In the genomic region with DNA sequence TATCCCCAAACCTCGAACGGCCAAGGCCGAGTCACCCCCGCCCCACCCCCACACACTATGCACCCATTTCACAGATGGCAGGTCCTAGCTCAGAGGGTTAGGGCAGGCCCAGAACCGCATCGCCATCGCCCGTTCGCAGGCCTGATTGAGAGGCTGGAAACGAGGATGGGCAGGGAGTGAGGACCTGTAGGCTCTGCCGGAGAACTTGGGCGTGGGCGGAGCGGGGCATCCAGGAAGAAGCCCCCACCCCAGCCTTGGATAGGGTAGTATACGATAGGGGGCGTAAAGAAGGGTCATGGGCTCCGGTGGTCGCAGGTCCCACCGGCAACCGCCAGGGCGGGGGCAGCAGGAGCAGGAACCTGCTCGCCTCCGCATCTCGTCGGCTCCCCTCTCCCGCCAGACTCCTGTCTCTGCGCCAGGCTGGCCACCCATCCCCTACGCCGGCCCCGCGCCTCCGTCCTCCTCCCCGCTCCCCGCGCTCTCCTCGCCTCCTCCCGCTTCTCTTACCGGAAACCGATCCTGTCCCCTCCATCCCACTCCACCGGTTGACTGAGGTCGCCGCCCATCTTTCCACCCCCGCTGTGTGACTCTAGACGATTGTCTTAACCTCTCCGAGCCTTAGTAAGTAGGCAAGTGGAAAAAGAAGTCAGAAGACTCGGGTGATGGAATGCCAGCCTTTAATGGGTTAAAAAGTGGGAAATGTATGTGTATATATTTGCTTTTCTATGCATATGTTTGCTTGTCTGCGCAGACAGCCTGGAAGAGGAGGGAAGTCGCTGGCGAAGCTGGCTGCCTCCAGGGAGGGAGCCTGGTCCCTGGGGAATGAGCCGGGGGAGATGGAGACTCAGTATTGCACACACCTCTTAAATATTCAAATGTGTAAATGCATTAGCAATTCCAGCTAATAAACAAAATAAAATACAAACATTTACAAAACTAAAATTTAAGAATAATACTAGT, we compare ENCODE assay signal across 13 cellular contexts. TPM values are rescaled to one million over a fixed set of nuclear protein-coding genes. Genes with fewer than 3 reads are reported as not detected.
DNase-seq lines count a peak whose midpoint lies in the region; ATAC-seq, FAIRE-seq and TF ChIP-seq lines count a peak whose summit lies in the region.
"Had no signal": no experiment of that assay in that cellular context is flagged by ENCODE, and none has a peak within 500 bp of the region (broad histone marks: within the 10 kb centered on the region; RNA-seq: fewer than 3 reads in every experiment).

No MANE protein-coding gene starts in this region.

- peak overlapping the region; percentile 19 for H3K4me3 Mint-ChIP-seq in Caco-2 (ENCODE audit: unreplicated experiment)
- no peak overlapping the region for H3K4me3 Mint-ChIP-seq in astrocyte (ENCODE audit: unreplicated experiment)
- peak overlapping the region in 6 of 8 donors; percentile 15 to 72 (median 64) for H3K4me3 Mint-ChIP-seq in naive B cell
- H3K4me3 Mint-ChIP-seq: natural killer cell had no signal

- H2AFZ ChIP-seq in astrocyte (ENCODE audit: low read depth, low read length) = peak overlapping the region; percentile 63

- H3K4me1 Mint-ChIP-seq in Caco-2 (ENCODE audit: low read depth, unreplicated experiment) = peaks cover 39% of the 10 kb centered on the region
- H3K4me1 Mint-ChIP-seq in astrocyte (ENCODE audit: low read depth, unreplicated experiment) = peaks cover 10% of the 10 kb centered on the region
- peaks cover 12 to 23% (median 17%) of the 10 kb centered on the region in 3 donors for H3K4me1 Mint-ChIP-seq in naive B cell

- H3K27ac Mint-ChIP-seq in Caco-2 (ENCODE audit: unreplicated experiment) = no peak overlapping the region
- no peak overlapping the region for H3K27ac Mint-ChIP-seq in astrocyte (ENCODE audit: unreplicated experiment)
- peak overlapping the region in 1 of 6 donors; percentile 71 for H3K27ac Mint-ChIP-seq in naive B cell
- H3K27ac Mint-ChIP-seq: natural killer cell had no signal

- TF ChIP-seq CTCF in Caco-2 (IDR thresholded peaks at IDR 0.05; ENCODE audit: insufficient read depth in 1 of 2, low read depth in 1 of 2, low read length in 1 of 2, severe bottlenecking in 1 of 2, unreplicated experiment in 1 of 2) (no peak), astrocyte (IDR thresholded peaks at IDR 0.05; ENCODE audit: insufficient read depth, low read depth, low read length) (no peak)

- H3K4me1 ChIP-seq in Caco-2 = peaks cover 38% of the 10 kb centered on the region
- peaks cover 23% of the 10 kb centered on the region for H3K4me1 ChIP-seq in HUES6 (ENCODE audit: control insufficient read depth, insufficient read depth, low read length)
- peaks cover 43% of the 10 kb centered on the region for H3K4me1 ChIP-seq in astrocyte (ENCODE audit: insufficient read depth, low read length)

- no peak for FAIRE-seq in astrocyte (lab: Jason Lieb, UNC)
- FAIRE-seq: TTC549 had no signal

- DNase-seq in Caco-2 (peak; percentile 48 to 56), astrocyte (ENCODE audit: low read depth) (no peak), naive B cell (no peak), T-helper 2 cell (no peak), amniotic stem cell (lab: John Stamatoyannopoulos, UW) (no peak), NK-92 (lab: John Stamatoyannopoulos, UW; ENCODE audit: unreplicated experiment) (no peak)
- DNase-seq: effector CD4-positive, alpha-beta T cell; GDM1; hippocampal formation; natural killer cell had no signal

- H3K9ac ChIP-seq in HUES6 (ENCODE audit: low read length) (no peak overlapping the region), astrocyte (ENCODE audit: low read length) (no peak overlapping the region)

- no peaks in the 10 kb centered on the region for H3K36me3 ChIP-seq in Caco-2 (ENCODE audit: control insufficient read depth, insufficient read depth, low read length)
- no peaks in the 10 kb centered on the region for H3K36me3 ChIP-seq in HUES6 (ENCODE audit: control insufficient read depth, insufficient read depth, low read length)
- no peaks in the 10 kb centered on the region for H3K36me3 ChIP-seq in astrocyte (ENCODE audit: insufficient read depth, low read length)

- ATAC-seq in naive B cell (ENCODE audit: low read depth in 2 of 2) = peak in 1 of 2 donors; percentile 28
- ATAC-seq in HG03442 (IDR thresholded peaks at IDR 0.05; ENCODE audit: unreplicated experiment) = no peak

- no peak overlapping the region for H3K4me3 ChIP-seq in Caco-2 (ENCODE audit: low read depth, low read length)
- peak overlapping the region; percentile 58 for H3K4me3 ChIP-seq in HUES6 (ENCODE audit: low read depth, low read length)
- H3K4me3 ChIP-seq in astrocyte (ENCODE audit: insufficient read depth, low read depth, low read length) = no peak overlapping the region

- CTCF ChIA-PET in Caco-2 (lab: Charles Lee) = interaction anchor here (0.5 to 0.8 kb wide), 3 partner anchors 10 to 842 kb away, joined by 3 read pairs; no protein-coding TSS in a partner anchor

- H3K27me3 ChIP-seq in Caco-2 (replicated peaks; ENCODE audit: control insufficient read depth, insufficient read depth, low read length) = no peaks in the 10 kb centered on the region
- H3K27me3 ChIP-seq in HUES6 (ENCODE audit: control insufficient read depth, insufficient read depth, low read length) = peaks cover 59% of the 10 kb centered on the region
- peaks cover 10% of the 10 kb centered on the region for H3K27me3 ChIP-seq in astrocyte (ENCODE audit: insufficient read depth, low read length)

- H3K9me3 Mint-ChIP-seq in Caco-2 (ENCODE audit: unreplicated experiment) = no peaks in the 10 kb centered on the region
- H3K9me3 Mint-ChIP-seq in astrocyte (ENCODE audit: unreplicated experiment) = no peaks in the 10 kb centered on the region
- no peaks in the 10 kb centered on the region for H3K9me3 Mint-ChIP-seq in naive B cell
- H3K9me3 Mint-ChIP-seq: natural killer cell had no signal

- H3K27me3 Mint-ChIP-seq in Caco-2 (ENCODE audit: insufficient read depth, unreplicated experiment) = no peaks in the 10 kb centered on the region
- H3K27me3 Mint-ChIP-seq in astrocyte (ENCODE audit: low read depth, unreplicated experiment) = peaks cover 51% of the 10 kb centered on the region
- H3K27me3 Mint-ChIP-seq in naive B cell = peaks cover 35 to 87% (median 58%) of the 10 kb centered on the region in 3 donors

- no peaks in the 10 kb centered on the region for H3K9me3 ChIP-seq in Caco-2
- no peaks in the 10 kb centered on the region for H3K9me3 ChIP-seq in HUES6 (ENCODE audit: control insufficient read depth, insufficient read depth, low read depth, low read length)
- H3K9me3 ChIP-seq in astrocyte (ENCODE audit: insufficient read depth, low read depth, low read length) = no peaks in the 10 kb centered on the region

- peak overlapping the region; percentile 75 for H3K4me2 ChIP-seq in astrocyte (ENCODE audit: low read length)

- BruUV-seq in Caco-2 (replicated peaks; lab: Mats Ljungman, UMichigan) = no TSS peak

- no peak overlapping the region for H3K27ac ChIP-seq in HUES6 (ENCODE audit: low read depth, low read length)
- no peak overlapping the region for H3K27ac ChIP-seq in astrocyte (ENCODE audit: low read depth, low read length)

- H3K36me3 Mint-ChIP-seq in Caco-2 (ENCODE audit: insufficient read depth, unreplicated experiment) = peaks cover 4% of the 10 kb centered on the region
- H3K36me3 Mint-ChIP-seq in astrocyte (ENCODE audit: low read depth, unreplicated experiment) = no peaks in the 10 kb centered on the region
- no peaks in the 10 kb centered on the region for H3K36me3 Mint-ChIP-seq in naive B cell
- H3K36me3 Mint-ChIP-seq: natural killer cell had no signal

- H4K20me1 ChIP-seq in astrocyte (ENCODE audit: insufficient read depth, low read length) = no peaks in the 10 kb centered on the region

- intact Hi-C loops in Caco-2 (cut with micrococcal nuclease; ENCODE audit: unreplicated experiment) = no loop called here

- no peaks in the 10 kb centered on the region for H3K79me2 ChIP-seq in astrocyte (ENCODE audit: insufficient read depth, low read length)

- POLR2A ChIA-PET in Caco-2 (lab: Charles Lee) = no interaction called here

RNA-seq across cellular contexts. Expression of a gene that starts 52.8 kb away (rescaled TPM):
- total RNA-seq in Caco-2 (2022) (not detected in 2 replicates), astrocyte (not detected in 2 replicates)
- polyA plus RNA-seq in naive B cell (ENCODE audit: low read depth in 6 of 6) = 10 to 100 TPM; 29.3 to 74.9 (median 46.1) TPM

Comparison
In these comparisons a context has a peak if more than half of its experiments do, and no peak if none do; other contexts are left out.
1. DNase-seq: peak in Caco-2 (2 of 2); none in astrocyte (single experiment), naive B cell (single experiment), T-helper 2 cell (0 of 5), amniotic stem cell (single experiment) and NK-92 (single experiment).